36 cellular contexts compared by ENCODE assay signal in genomic region chr10:1020460-1020859, GRCh38. TPM values are rescaled to one million over a fixed set of nuclear protein-coding genes. Genes with fewer than 3 reads are reported as not detected.
DNase-seq lines count a peak whose midpoint lies in the region; ATAC-seq, FAIRE-seq and TF ChIP-seq lines count a peak whose summit lies in the region.
"Had no signal": no experiment of that assay in that cellular context is flagged by ENCODE, and none has a peak within 500 bp of the region (broad histone marks: within the 10 kb centered on the region; RNA-seq: fewer than 3 reads in every experiment).

No MANE protein-coding gene starts in this region.

- H3K4me3 ChIP-seq in DND-41 (ENCODE audit: low read depth in 1 of 2, low read length in 2 of 2), result no peak overlapping the region
- H3K4me3 ChIP-seq in endodermal cell (ENCODE audit: low read length), result no peak overlapping the region
- no peak overlapping the region for H3K4me3 ChIP-seq in kidney (ENCODE audit: low read length in 2 of 2)
- H3K4me3 ChIP-seq: adrenal gland; BLaER1 treated with 17β-estradiol and CSF1 and Interleukin-3, amounts not matched to agents 10 nM and 100 nM; body of pancreas; gastroesophageal sphincter; MG63; ovary; PC-9 had no signal

- H3K27me3 Mint-ChIP-seq in H9 (ENCODE audit: low read depth) (no peaks in the 10 kb centered on the region), endodermal cell (ENCODE audit: insufficient read depth) (no peaks in the 10 kb centered on the region), nephron progenitor cell (ENCODE audit: low read depth, poor library complexity) (peaks cover 2% of the 10 kb centered on the region)
- no peaks in the 10 kb centered on the region for H3K27me3 Mint-ChIP-seq in effector memory CD8-positive, alpha-beta T cell
- H3K27me3 Mint-ChIP-seq: activated CD4-positive, alpha-beta T cell treated with anti-CD3 and anti-CD28 coated beads, Interleukin-2, amount 10 ng/mL, durations not matched to agents 24 days and 14 days; memory B cell had no signal

- H3K27ac ChIP-seq in DND-41 (ENCODE audit: low read length) (no peak overlapping the region), H9 (ENCODE audit: insufficient read length, low read depth, low read length) (no peak overlapping the region), endodermal cell (ENCODE audit: low read depth, low read length) (no peak overlapping the region), kidney (ENCODE audit: low read depth in 2 of 2, low read length in 2 of 2) (no peak overlapping the region)
- H3K27ac ChIP-seq: adrenal gland; BLaER1 treated with 17β-estradiol and CSF1 and Interleukin-3, amounts not matched to agents 10 nM and 100 nM; body of pancreas; gastroesophageal sphincter; KMS-11; ovary; PC-9; WERI-Rb-1 had no signal

- TF ChIP-seq CTCF in DND-41 (IDR thresholded peaks at IDR 0.05; ENCODE audit: borderline replicate concordance, extremely low read depth, low read length, poor library complexity, severe bottlenecking) (no peak), H9 (conservative IDR thresholded peaks at IDR 0.05) (no peak), endodermal cell (conservative IDR thresholded peaks at IDR 0.05) (no peak), nephron progenitor cell (IDR thresholded peaks at IDR 0.05) (no peak), kidney (IDR thresholded peaks at IDR 0.05; ENCODE audit: borderline replicate concordance, extremely low read depth, insufficient read depth) (no peak)

- H2BK120ac ChIP-seq in H9 (ENCODE audit: low read depth, low read length, poor library complexity, severe bottlenecking), result no peak overlapping the region

- H3K79me2 ChIP-seq in DND-41 (ENCODE audit: insufficient read depth, low read length) (no peaks in the 10 kb centered on the region), H9 (ENCODE audit: insufficient read depth, low read length) (no peaks in the 10 kb centered on the region)

- H4K20me1 ChIP-seq in DND-41 (ENCODE audit: insufficient read depth, low read length) (no peaks in the 10 kb centered on the region), H9 (ENCODE audit: control insufficient read depth, insufficient read depth, insufficient read length) (no peaks in the 10 kb centered on the region)

- peak overlapping the region in 2 of 3 experiments; percentile 17 to 90; a peak in 2 of 7 replicates for H3K27ac Mint-ChIP-seq in H9
- no peak overlapping the region for H3K27ac Mint-ChIP-seq in endodermal cell
- H3K27ac Mint-ChIP-seq in nephron progenitor cell, result peak overlapping the region; percentile 89
- peak overlapping the region in 1 of 2 donors; percentile 41 for H3K27ac Mint-ChIP-seq in effector memory CD8-positive, alpha-beta T cell
- H3K27ac Mint-ChIP-seq: memory B cell had no signal

- H3K9me3 Mint-ChIP-seq in H9 (0 out of 5 replicates have a peak, but pooled peaks cover 0 to 2% of the 10 kb centered on the region in 2 experiments), endodermal cell (peaks cover 5% of the 10 kb centered on the region), nephron progenitor cell (no peaks in the 10 kb centered on the region)
- H3K9me3 Mint-ChIP-seq in effector memory CD8-positive, alpha-beta T cell, result no peaks in the 10 kb centered on the region
- H3K9me3 Mint-ChIP-seq: activated CD4-positive, alpha-beta T cell treated with anti-CD3 and anti-CD28 coated beads, Interleukin-2, amount 10 ng/mL, durations not matched to agents 24 days and 14 days; memory B cell had no signal

- no peak overlapping the region for H3K18ac ChIP-seq in H9 (ENCODE audit: insufficient read length, low read depth, low read length)

- no peak overlapping the region for H2AK5ac ChIP-seq in H9 (ENCODE audit: insufficient read length, low read length)

- H3K27me3 ChIP-seq in DND-41 (ENCODE audit: insufficient read depth, low read length, poor library complexity) (no peaks in the 10 kb centered on the region), H9 (ENCODE audit: insufficient read depth, low read length) (no peaks in the 10 kb centered on the region), endodermal cell (ENCODE audit: control insufficient read depth, insufficient read depth, low read length, poor library complexity, severe bottlenecking) (no peaks in the 10 kb centered on the region)
- H3K27me3 ChIP-seq: adrenal gland; BLaER1 treated with 17β-estradiol and CSF1 and Interleukin-3, amounts not matched to agents 10 nM and 100 nM; body of pancreas; gastroesophageal sphincter; MG63; ovary had no signal

- H4K91ac ChIP-seq in H9 (ENCODE audit: insufficient read length, low read depth, low read length), result no peak overlapping the region

- no peak overlapping the region for H2BK12ac ChIP-seq in H9 (ENCODE audit: insufficient read length, low read depth, low read length)

- H3K79me1 ChIP-seq in H9 (ENCODE audit: insufficient read depth, low read depth, low read length, poor library complexity, severe bottlenecking), result no peaks in the 10 kb centered on the region

- no peak overlapping the region for H2BK20ac ChIP-seq in H9 (ENCODE audit: low read depth, low read length, poor library complexity, severe bottlenecking)

- FAIRE-seq in kidney (lab: Jason Lieb, UNC), result no peak

- H3K36me3 Mint-ChIP-seq in H9 (ENCODE audit: insufficient read depth in 1 of 3, low read depth in 3 of 3) (peaks cover 33 to 57% (median 48%) of the 10 kb centered on the region in 3 experiments), endodermal cell (ENCODE audit: low read depth) (peaks cover 59% of the 10 kb centered on the region), nephron progenitor cell (ENCODE audit: low read depth) (peaks cover 65% of the 10 kb centered on the region)
- H3K36me3 Mint-ChIP-seq in effector memory CD8-positive, alpha-beta T cell (ENCODE audit: insufficient read depth), result peaks cover 45% of the 10 kb centered on the region

- H2BK5ac ChIP-seq in H9 (ENCODE audit: insufficient read length, low read length), result no peak overlapping the region

- H3K4me1 ChIP-seq in DND-41 (ENCODE audit: insufficient read depth, low read length) (no peaks in the 10 kb centered on the region), H9 (ENCODE audit: insufficient read depth, low read length) (no peaks in the 10 kb centered on the region), endodermal cell (ENCODE audit: control insufficient read depth, insufficient read depth, low read length) (no peaks in the 10 kb centered on the region), kidney (ENCODE audit: control insufficient read depth in 1 of 2, insufficient read depth in 1 of 2, low read depth in 1 of 2, low read length in 2 of 2) (no peaks in the 10 kb centered on the region)
- H3K4me1 ChIP-seq: BLaER1 treated with 17β-estradiol and CSF1 and Interleukin-3, amounts not matched to agents 10 nM and 100 nM; body of pancreas; gastroesophageal sphincter had no signal

- ATAC-seq in DND-41 (ENCODE audit: insufficient read depth, low read depth), result peak; percentile 47; the same call in 1 of the 3 replicates
- no peak for ATAC-seq in effector memory CD8-positive, alpha-beta T cell (replicated peaks)
- no peak for ATAC-seq in GM21786 (IDR thresholded peaks at IDR 0.05; ENCODE audit: unreplicated experiment)
- ATAC-seq: body of pancreas; gastroesophageal sphincter; stimulated activated naive CD8-positive, alpha-beta T cell treated with anti-CD3 and anti-CD28 coated beads, Interleukin-15, Interleukin-2, amounts not matched to agents 100 U/mL and 50 U/mL, for 24 hours had no signal

- no peaks in the 10 kb centered on the region for H3K23me2 ChIP-seq in H9 (ENCODE audit: insufficient read length, low read depth, low read length, poor library complexity, severe bottlenecking)

- no peaks in the 10 kb centered on the region for H3K9me3 ChIP-seq in DND-41 (ENCODE audit: insufficient read depth, low read length, severe bottlenecking)
- H3K9me3 ChIP-seq in H9 (ENCODE audit: control insufficient read depth, low read depth, low read length), result no peaks in the 10 kb centered on the region
- H3K9me3 ChIP-seq in endodermal cell (ENCODE audit: control insufficient read depth, low read length), result no peaks in the 10 kb centered on the region
- H3K9me3 ChIP-seq in kidney (ENCODE audit: control insufficient read depth in 1 of 2, low read length in 2 of 2), result no peaks in the 10 kb centered on the region
- H3K9me3 ChIP-seq: adrenal gland; BLaER1 treated with 17β-estradiol and CSF1 and Interleukin-3, amounts not matched to agents 10 nM and 100 nM; body of pancreas; gastroesophageal sphincter; MG63; ovary had no signal

- no peak overlapping the region for H2BK15ac ChIP-seq in H9 (ENCODE audit: low read depth, low read length)

- no CpG with 5 or more reads among the region's 10 CpGs for WGBS in H9 (ENCODE audit: extremely low coverage, insufficient read length, low lambda C conversion rate)
- WGBS in endodermal cell (ENCODE audit: insufficient coverage in 1 of 2, insufficient read length in 1 of 2), 2 experiments, result 81 to 91% methylated on average over 8 to 10 of the region's 10 CpGs

- no peak overlapping the region for H3K56ac ChIP-seq in H9 (ENCODE audit: insufficient read length, low read depth, low read length)

- no peak overlapping the region for H4K5ac ChIP-seq in H9 (ENCODE audit: insufficient read length, low read depth, low read length)

- H3K4me1 Mint-ChIP-seq in H9, result peaks cover 4 to 9% of the 10 kb centered on the region in 2 experiments; a peak in 3 of 4 replicates
- H3K4me1 Mint-ChIP-seq in endodermal cell, result no peaks in the 10 kb centered on the region
- H3K4me1 Mint-ChIP-seq in nephron progenitor cell, result no peaks in the 10 kb centered on the region
- H3K4me1 Mint-ChIP-seq in effector memory CD8-positive, alpha-beta T cell (ENCODE audit: low read depth in 2 of 2), result no peaks in the 10 kb centered on the region
- H3K4me1 Mint-ChIP-seq: activated CD4-positive, alpha-beta T cell treated with anti-CD3 and anti-CD28 coated beads, Interleukin-2, amount 10 ng/mL, durations not matched to agents 24 days and 14 days; memory B cell had no signal

- H3K14ac ChIP-seq in H9 (ENCODE audit: insufficient read depth, low read length), result no peak overlapping the region

- H3K36me3 ChIP-seq in DND-41 (ENCODE audit: insufficient read depth, low read length) (peaks cover 41% of the 10 kb centered on the region), endodermal cell (ENCODE audit: control insufficient read depth, insufficient read depth, low read length) (peaks cover 44% of the 10 kb centered on the region), kidney (ENCODE audit: control insufficient read depth in 1 of 2, insufficient read depth in 2 of 2, low read length in 2 of 2) (peaks cover 28 to 31% of the 10 kb centered on the region in 2 donors)
- H3K36me3 ChIP-seq: ovary, WERI-Rb-1 had no signal

- H2AFZ ChIP-seq in DND-41 (ENCODE audit: low read depth, low read length), result no peak overlapping the region
- no peak overlapping the region for H2AFZ ChIP-seq in H9 (ENCODE audit: low read length)
- H2AFZ ChIP-seq: PC-9 had no signal

- H3K4ac ChIP-seq in H9 (ENCODE audit: low read depth, low read length), result no peak overlapping the region

- H3K4me3 Mint-ChIP-seq in H9 (no peak overlapping the region), endodermal cell (no peak overlapping the region), nephron progenitor cell (no peak overlapping the region)
- H3K4me3 Mint-ChIP-seq in effector memory CD8-positive, alpha-beta T cell, result no peak overlapping the region
- H3K4me3 Mint-ChIP-seq: activated CD4-positive, alpha-beta T cell treated with anti-CD3 and anti-CD28 coated beads, Interleukin-2, amount 10 ng/mL, durations not matched to agents 24 days and 14 days; memory B cell had no signal

- no peak overlapping the region for H3K23ac ChIP-seq in H9 (ENCODE audit: insufficient read length, low read depth, low read length)

- no peak overlapping the region for H3T11ph ChIP-seq in H9 (ENCODE audit: low read length)

- H4K8ac ChIP-seq in H9 (replicated peaks; ENCODE audit: insufficient read length, low read depth, low read length), result no peak overlapping the region

- no peak for DNase-seq in DND-41
- no peak for DNase-seq in H9
- peak; percentile 86 for DNase-seq in endodermal cell
- DNase-seq in nephron progenitor cell, result no peak
- DNase-seq in effector memory CD8-positive, alpha-beta T cell, result no peak
- no peak for DNase-seq in middle frontal gyrus (ENCODE audit: extremely low spot score, low spot score)
- no peak for DNase-seq in kidney
- DNase-seq: activated CD4-positive, alpha-beta T cell treated with anti-CD3 and anti-CD28 coated beads, Interleukin-2, amount 10 ng/mL, durations not matched to agents 24 days and 14 days; activated CD8-positive, alpha-beta memory T cell treated with anti-CD3 and anti-CD28 coated beads for 24 hours; activated T-cell treated with anti-CD3 and anti-CD28 coated beads for 4 hours; body of pancreas; cerebellar nuclear complex; COR-L47; GDM1; kidney glomerular epithelial cell; MG63; NCI-H1105 treated with DMSO at 0.1 percent for 48 hours; NCI-H2029; NCI-H526 treated with DMSO at 0.1 percent for 48 hours; NK-92 treated with Interleukin-12 subunit alpha and Interleukin-12 subunit beta, amount 100 ng/mL, for 24 hours; ovary; PC-9; stimulated activated naive CD8-positive, alpha-beta T cell treated with anti-CD3 and anti-CD28 coated beads, Interleukin-15, Interleukin-2, amounts not matched to agents 100 U/mL and 50 U/mL, for 24 hours; T1000; WERI-Rb-1 had no signal

- H3K9ac ChIP-seq in DND-41 (ENCODE audit: low read depth, low read length) (no peak overlapping the region), H9 (ENCODE audit: extremely low read depth, insufficient read length, low read length) (no peak overlapping the region), endodermal cell (ENCODE audit: extremely low read depth, low read length, poor library complexity, severe bottlenecking) (no peak overlapping the region), kidney (ENCODE audit: low read length in 2 of 2) (no peak overlapping the region)
- H3K9ac ChIP-seq: BLaER1 treated with 17β-estradiol and CSF1 and Interleukin-3, amounts not matched to agents 10 nM and 100 nM; KMS-11 had no signal

- no peak overlapping the region for H3K4me2 ChIP-seq in DND-41 (ENCODE audit: insufficient read depth, low read length)
- no peak overlapping the region for H3K4me2 ChIP-seq in H9 (ENCODE audit: insufficient read depth, insufficient read length, low read length)
- H3K4me2 ChIP-seq: BLaER1 treated with 17β-estradiol and CSF1 and Interleukin-3, amounts not matched to agents 10 nM and 100 nM; KMS-11; PC-9 had no signal

- intact Hi-C loops in kidney (cut with DNase I), result no loop called here

RNA-seq across cellular contexts. Expression of gene IDI2, which starts 5.2 kb away (rescaled TPM):
- total RNA-seq in H9 (2021) (not detected in 2 replicates), endodermal cell (not detected), kidney (not detected)
- not detected for polyA plus RNA-seq in endodermal cell (2013, experiment 1 of 2)
- polyA plus RNA-seq in endodermal cell (2013, experiment 2 of 2), result not detected
- not detected for polyA plus RNA-seq in kidney (ENCODE audit: insufficient read depth, low read depth, low replicate concordance)
- total RNA-seq: activated CD4-positive, alpha-beta T cell treated with anti-CD3 and anti-CD28 coated beads, Interleukin-2, amount 10 ng/mL, durations not matched to agents 24 days and 14 days; body of pancreas; dermis microvascular lymphatic vessel endothelial cell; gastroesophageal sphincter; HT1080; ovary; PC-9; skeletal muscle tissue; temporal lobe; urinary bladder had no signal
- polyA plus RNA-seq: ovary, urinary bladder had no signal

RNA-seq across cellular contexts. Expression of gene IDI1, which starts 28.5 kb away (rescaled TPM):
- total RNA-seq in H9 (2021), result 40.8 and 44.7 TPM in 2 replicates
- total RNA-seq in endodermal cell, result 10 to 100 TPM; 36.3 to 53.3 TPM
- polyA plus RNA-seq in endodermal cell (2013, experiment 1 of 2), result 181 TPM
- 202 TPM for polyA plus RNA-seq in endodermal cell (2013, experiment 2 of 2)
- total RNA-seq in kidney, result 27.5 TPM
- 59.7 TPM for polyA plus RNA-seq in kidney (ENCODE audit: insufficient read depth, low read depth, low replicate concordance)

RNA-seq across cellular contexts. Expression of gene GTPBP4, which starts 32.2 kb away (rescaled TPM):
- total RNA-seq in H9 (2021) (131 and 134 TPM in 2 replicates), endodermal cell (10 to 100 TPM; 67.2 to 70.9 TPM), kidney (37.1 TPM)
- 47.9 TPM for polyA plus RNA-seq in endodermal cell (2013, experiment 1 of 2)
- 55.6 TPM for polyA plus RNA-seq in endodermal cell (2013, experiment 2 of 2)
- 18.9 TPM for polyA plus RNA-seq in kidney (ENCODE audit: insufficient read depth, low read depth, low replicate concordance)

RNA-seq across cellular contexts. Expression of gene WDR37, which starts 35.7 kb away (rescaled TPM):
- 13.1 and 14.0 TPM in 2 replicates for total RNA-seq in H9 (2021)
- 10 to 100 TPM; 10.7 TPM for total RNA-seq in endodermal cell
- polyA plus RNA-seq in endodermal cell (2013, experiment 1 of 2), result 14.2 TPM
- 13.2 TPM for polyA plus RNA-seq in endodermal cell (2013, experiment 2 of 2)
- total RNA-seq in kidney, result 23.5 TPM
- polyA plus RNA-seq in kidney (ENCODE audit: insufficient read depth, low read depth, low replicate concordance), result 6.0 TPM
